ENCODE assay signal across 9 cellular contexts in the genomic region with DNA sequence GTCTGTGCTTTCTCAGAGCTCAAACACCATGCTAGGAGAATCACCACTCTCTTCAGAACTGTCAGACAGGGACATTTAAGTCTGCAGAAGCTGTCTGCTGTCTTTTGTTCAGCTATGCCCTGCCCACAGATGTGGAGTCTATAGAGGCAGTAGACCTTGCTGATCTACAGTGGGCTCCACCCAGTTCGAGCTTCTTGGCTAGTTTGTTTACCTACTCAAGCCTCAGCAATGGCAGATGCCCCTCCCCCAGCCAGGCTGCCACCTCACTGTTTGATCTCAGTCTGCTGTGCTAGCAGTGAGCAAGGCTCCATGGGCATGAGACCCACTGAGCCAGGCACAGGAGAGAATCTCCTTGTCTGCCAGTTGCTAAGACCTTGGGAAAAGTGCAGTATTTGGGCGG. TPM values are rescaled to one million over a fixed set of nuclear protein-coding genes. Genes with fewer than 3 reads are reported as not detected.
DNase-seq lines count a peak whose midpoint lies in the region; ATAC-seq, FAIRE-seq and TF ChIP-seq lines count a peak whose summit lies in the region.
"Not testable (repeated sequence)": the region's sequence is repeated elsewhere in the genome, so short reads cannot be mapped to it uniquely, and the experiment has no call there.
"Had no signal": no experiment of that assay in that cellular context is flagged by ENCODE, and none has a peak within 500 bp of the region (broad histone marks: within the 10 kb centered on the region; RNA-seq: fewer than 3 reads in every experiment).

No MANE protein-coding gene starts in this region.

- peak overlapping the region; percentile 13 for H3K4me3 Mint-ChIP-seq in T-helper 17 cell

- H3K4me1 ChIP-seq in foreskin keratinocyte = peaks cover 11% of the 10 kb centered on the region
- peaks cover 3 to 26% (median 4%) of the 10 kb centered on the region in 4 donors for H3K4me1 ChIP-seq in transverse colon

- WGBS in transverse colon (ENCODE audit: low coverage in 1 of 2), 2 donors = 51% methylated on average over 2 of the region's 2 CpGs; no CpG with 5 or more reads in 1 of the 2 donors

- not testable (repeated sequence) for DNase-seq in HTR-8/SVneo (ENCODE audit: insufficient read length, low spot score); foreskin keratinocyte
- DNase-seq in T-helper 17 cell (peak in 2 of 3 donors; percentile 31 to 35), transverse colon (peak; percentile 53)
- peak; percentile 35 for DNase-seq in activated CD4-positive, alpha-beta T cell treated with anti-CD3 and anti-CD28 coated beads for 48 hours
- DNase-seq in activated T-cell treated with anti-CD3 and anti-CD28 coated beads, Interleukin-2, amount 50 U/mL, for 1 hour = peak; percentile 67
- peak; percentile 34 for DNase-seq in activated naive CD4-positive, alpha-beta T cell treated with anti-CD3 and anti-CD28 coated beads, Interleukin-2, amount 50 U/mL, for 16 hours
- DNase-seq in stimulated activated CD4-positive, alpha-beta T cell treated with anti-CD3 and anti-CD28 coated beads, Interleukin-15, amount 100 ng/mL, for 24 hours = peak; percentile 35

- intact Hi-C loops in transverse colon (cut with DNase I; ENCODE audit: low total_unique reads) = not testable (repeated sequence)

- not testable (repeated sequence) for H3K9me3 ChIP-seq in T-helper 17 cell (ENCODE audit: control insufficient read depth, low read length, poor library complexity, severe bottlenecking); transverse colon

- H3K36me3 ChIP-seq in transverse colon = not testable (repeated sequence)

- not testable (repeated sequence) for H3K4me3 ChIP-seq in transverse colon

- in situ Hi-C loops in transverse colon (cut with MboI; ENCODE audit: low pct_ligation_motif_present in 1 of 4, low pct_unique_long_range_greater_than_20kb in 1 of 4, low sequenced_read_pairs in 3 of 4) = not testable (repeated sequence)

- peak overlapping the region; percentile 42 for H3K27ac ChIP-seq in foreskin keratinocyte
- H3K27ac ChIP-seq in transverse colon = not testable (repeated sequence)

- TF ChIP-seq EP300 in transverse colon (IDR thresholded peaks at IDR 0.05; ENCODE audit: low read depth) = not testable (repeated sequence)

- peak overlapping the region; percentile 74 for H3K27ac Mint-ChIP-seq in T-helper 17 cell

- not testable (repeated sequence) for H3K27me3 ChIP-seq in foreskin keratinocyte, transverse colon

- ATAC-seq in T-helper 17 cell = peak; percentile 85
- ATAC-seq in foreskin keratinocyte = not testable (repeated sequence)

- not testable (repeated sequence) for TF ChIP-seq POLR2A in transverse colon (IDR thresholded peaks at IDR 0.05)

- FAIRE-seq in HTR-8/SVneo (lab: Jason Lieb, UNC) = peak; percentile 76

- H3K4me1 Mint-ChIP-seq in T-helper 17 cell = peaks cover 36% of the 10 kb centered on the region

- H3K36me3 Mint-ChIP-seq in T-helper 17 cell (ENCODE audit: low read depth) = not testable (repeated sequence)

- not testable (repeated sequence) for H3K27me3 Mint-ChIP-seq in T-helper 17 cell

- TF ChIP-seq CTCF in foreskin keratinocyte (conservative IDR thresholded peaks at IDR 0.05); transverse colon (IDR thresholded peaks at IDR 0.05): not testable (repeated sequence)

RNA-seq across cellular contexts. Expression of a gene that starts 16.4 kb away (rescaled TPM):
- 100 to 1,000 TPM; 117 to 139 TPM for total RNA-seq in T-helper 17 cell
- total RNA-seq in foreskin keratinocyte = 6.7 and 10.1 TPM in 2 replicates
- polyA plus RNA-seq in foreskin keratinocyte = 2.0 and 2.8 TPM in 2 replicates
- 10 to 100 TPM in 3 of 4 donors, 1 to 10 TPM in 1; 2.2 to 57.8 (median 53.0) TPM for total RNA-seq in transverse colon
- polyA plus RNA-seq: GM23338 had no signal

RNA-seq across cellular contexts. Expression of a gene that starts 46.2 kb away (rescaled TPM):
- total RNA-seq in T-helper 17 cell (10 to 100 TPM; 76.6 to 77.9 TPM), foreskin keratinocyte (52.7 and 57.3 TPM in 2 replicates), transverse colon (10 to 100 TPM; 66.5 to 95.9 (median 73.2) TPM)
- 25.8 and 27.1 TPM in 2 replicates for polyA plus RNA-seq in foreskin keratinocyte
